ENCODE assay signal across 8 cellular contexts in the genomic region with DNA sequence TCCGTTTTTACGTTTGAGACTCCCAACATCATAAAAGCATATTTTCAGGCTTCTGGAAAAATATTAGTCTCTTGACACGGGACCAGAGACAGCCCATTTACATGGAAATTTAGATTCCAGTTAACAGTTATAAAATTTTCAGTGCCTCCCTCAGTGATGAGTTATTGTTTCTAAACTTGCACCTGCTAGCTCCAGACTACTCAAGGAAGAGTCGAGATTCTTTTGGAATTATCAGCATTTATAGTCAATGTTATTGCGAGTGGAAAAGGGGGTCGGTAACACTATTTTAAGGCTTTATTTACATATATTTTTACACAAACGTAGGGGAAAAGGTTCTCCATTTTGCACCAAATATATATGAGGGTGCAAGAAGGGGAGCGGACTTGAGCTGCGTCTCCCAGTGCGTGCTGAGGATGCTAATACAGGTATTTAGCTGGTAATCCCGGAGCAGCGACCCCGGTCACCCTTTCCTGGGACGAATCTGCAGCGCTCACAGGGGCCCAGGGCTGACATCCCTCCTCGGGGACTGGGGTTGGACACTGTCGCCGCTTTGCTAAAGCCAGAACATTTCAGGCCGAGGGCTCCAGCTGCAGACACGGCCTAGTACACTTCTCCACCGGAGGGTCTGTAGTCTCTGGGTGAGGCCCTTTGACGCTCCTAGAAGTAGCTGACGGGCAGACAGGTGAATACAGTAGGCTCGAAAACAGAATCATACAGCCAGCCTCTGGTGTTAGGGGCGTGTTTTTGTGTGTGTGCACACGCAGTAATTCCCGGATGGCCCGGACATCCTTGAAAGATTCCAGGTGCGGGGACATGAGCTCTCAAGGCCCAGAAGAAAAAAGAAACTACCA. TPM values are rescaled to one million over a fixed set of nuclear protein-coding genes. Genes with fewer than 3 reads are reported as not detected.
DNase-seq lines count a peak whose midpoint lies in the region; ATAC-seq, FAIRE-seq and TF ChIP-seq lines count a peak whose summit lies in the region.

No MANE protein-coding gene starts in this region.

- TF ChIP-seq RAD21 in HepG2 (CRISPR knock-in tag; IDR thresholded peaks at IDR 0.05) = no peak

- peak; percentile 53 for DNase-seq in activated T-cell treated with anti-CD3 and anti-CD28 coated beads, Interleukin-2, amount 50 U/mL, for 24 hours
- DNase-seq in activated T-cell treated with anti-CD3 and anti-CD28 coated beads, Interleukin-2, amount 50 U/mL, for 1 hour = no peak
- DNase-seq in astrocyte of the hippocampus (ENCODE audit: low read depth, low spot score) = peak; percentile 11
- no peak for DNase-seq in HepG2 (ENCODE audit: low spot score)
- no peak for DNase-seq in tibial nerve (ENCODE audit: low spot score in 2 of 2)
- no peak for DNase-seq in AG08396 (ENCODE audit: low spot score)
- no peak for DNase-seq in activated CD4-positive, CD25-positive, alpha-beta regulatory T cell (lab: John Stamatoyannopoulos, UW)

- H3K27ac Mint-ChIP-seq in activated T-cell treated with anti-CD3 and anti-CD28 coated beads, Interleukin-2, amount 50 U/mL, for 24 hours = peak overlapping the region; percentile 98

- peak overlapping the region; percentile 96 for H3K4me3 Mint-ChIP-seq in activated T-cell treated with anti-CD3 and anti-CD28 coated beads, Interleukin-2, amount 50 U/mL, for 24 hours

- H3K4me1 Mint-ChIP-seq in activated T-cell treated with anti-CD3 and anti-CD28 coated beads, Interleukin-2, amount 50 U/mL, for 24 hours (ENCODE audit: low read depth) = peaks cover 64% of the 10 kb centered on the region

- intact Hi-C loops in HepG2 (cut with micrococcal nuclease; ENCODE audit: unreplicated experiment) = loop anchor here (1.0 to 2.0 kb wide), 3 partner anchors 9 to 845 kb away; a partner anchor contains a TSS

- no peaks in the 10 kb centered on the region for H3K27me3 Mint-ChIP-seq in activated T-cell treated with anti-CD3 and anti-CD28 coated beads, Interleukin-2, amount 50 U/mL, for 24 hours

- CTCF ChIA-PET in HepG2 (lab: Yijun Ruan, JAX; ENCODE audit: low intra/inter-chr PET ratio, low total read pairs) = no interaction called here

- H3K36me3 ChIP-seq in HepG2 (replicated peaks in 1 of 2; ENCODE audit: control insufficient read depth in 1 of 2, insufficient read depth in 2 of 2, low read length in 2 of 2) (peaks cover 7 to 27% of the 10 kb centered on the region in 2 experiments), tibial nerve (peaks cover 0 to 45% (median 14%) of the 10 kb centered on the region in 3 donors)

- TF ChIP-seq POLR2A in HepG2 (IDR thresholded peaks at IDR 0.05; ENCODE audit: insufficient read depth in 1 of 2, low read depth in 2 of 2, low read length in 2 of 2) (no peak), tibial nerve (IDR thresholded peaks at IDR 0.05) (no peak)

- H3K27me3 ChIP-seq in HepG2 (ENCODE audit: control insufficient read depth in 1 of 2, insufficient read depth in 2 of 2, low read length in 2 of 2) (no peaks in the 10 kb centered on the region), tibial nerve (no peaks in the 10 kb centered on the region)

- H3K79me2 ChIP-seq in HepG2 (ENCODE audit: insufficient read depth, low read length) = peaks cover 37% of the 10 kb centered on the region

- TF ChIP-seq CTCF in HepG2 (CRISPR knock-in tag; IDR thresholded peaks at IDR 0.05) (no peak), tibial nerve (IDR thresholded peaks at IDR 0.05) (no peak)

- TF ChIP-seq EP300 in HepG2 (IDR thresholded peaks at IDR 0.05; ENCODE audit: low read depth in 2 of 2, low read length in 2 of 2) (no peak), HepG2 (CRISPR knock-in tag; IDR thresholded peaks at IDR 0.05; ENCODE audit: borderline replicate concordance) (no peak), tibial nerve (IDR thresholded peaks at IDR 0.05) (no peak)

- no peaks in the 10 kb centered on the region for H3K9me3 Mint-ChIP-seq in activated T-cell treated with anti-CD3 and anti-CD28 coated beads, Interleukin-2, amount 50 U/mL, for 24 hours

- H3K27ac ChIP-seq in HepG2 (ENCODE audit: extremely low read length, insufficient read depth, low read length) = peak overlapping the region; percentile 56
- H3K27ac ChIP-seq in tibial nerve = peak overlapping the region; percentile 89 to 98 (median 96)

- H3K9me3 ChIP-seq in HepG2 (ENCODE audit: low read length) = no peaks in the 10 kb centered on the region
- H3K9me3 ChIP-seq in tibial nerve = no peaks in the 10 kb centered on the region

- no peak for FAIRE-seq in HepG2 (lab: Jason Lieb, UNC)

- H3K4me3 ChIP-seq in HepG2 (replicated peaks in 1 of 3; ENCODE audit: insufficient read depth in 1 of 3, low read depth in 2 of 3, low read length in 3 of 3) (peak overlapping the region; percentile 43 to 94 (median 50)), tibial nerve (peak overlapping the region; percentile 4 to 94 (median 84))

- H4K20me1 ChIP-seq in HepG2 (ENCODE audit: insufficient read depth, low read length) = peaks cover 23% of the 10 kb centered on the region

- peak overlapping the region; percentile 71 for H3K4me2 ChIP-seq in HepG2 (ENCODE audit: low read depth, low read length)

- H2AFZ ChIP-seq in HepG2 (ENCODE audit: low read length) = no peak overlapping the region

- TSS peak; percentile 69 for BruUV-seq in HepG2 (replicated peaks; lab: Mats Ljungman, UMichigan)

- POLR2A ChIA-PET in HepG2 (lab: Yijun Ruan, JAX) = interaction anchor here (0.9 to 3.7 kb wide), 9 partner anchors 8 to 211 kb away, joined by 3 to 106 read pairs (median 7); a partner anchor contains a TSS

- H3K36me3 Mint-ChIP-seq in activated T-cell treated with anti-CD3 and anti-CD28 coated beads, Interleukin-2, amount 50 U/mL, for 24 hours (ENCODE audit: low read depth) = peaks cover 88% of the 10 kb centered on the region

- peaks cover 52% of the 10 kb centered on the region for H3K4me1 ChIP-seq in HepG2 (ENCODE audit: insufficient read depth, low read length)
- H3K4me1 ChIP-seq in tibial nerve = peaks cover 0 to 36% (median 19%) of the 10 kb centered on the region in 4 donors

- WGBS in HepG2 (ENCODE audit: low lambda C conversion rate) = 44% methylated on average over 16 of the region's 29 CpGs
- 49 to 56% methylated on average over 29 of the region's 29 CpGs for WGBS in tibial nerve, 2 donors

- peak; percentile 4 for ATAC-seq in HepG2
- ATAC-seq in HG02870 (IDR thresholded peaks at IDR 0.05; ENCODE audit: unreplicated experiment) = no peak

- in situ Hi-C loops in HepG2 (cut with HindIII; ENCODE audit: extremely low pct_ligation_motif_present, low pct_unique_long_range_greater_than_20kb) = no loop called here

- H3K9ac ChIP-seq in HepG2 (ENCODE audit: insufficient read depth, low read depth, low read length) = peak overlapping the region; percentile 59

RNA-seq across cellular contexts. Expression of a gene that starts 0.7 kb away (rescaled TPM):
- total RNA-seq in HepG2 (2016; rRNA removed; fragmentation: Illumina TruSeq; extraction: Trizol) (18.1 and 24.6 TPM in 2 replicates), tibial nerve (10 to 100 TPM; 18.3 to 20.5 (median 19.6) TPM)
- 5.4 and 8.1 TPM in 2 replicates for total RNA-seq in HepG2 (2016; cell fraction: cytosol; rRNA removed; fragmentation: Illumina TruSeq; extraction: Trizol; ENCODE audit: low read depth)
- 17.4 and 24.4 TPM in 2 replicates for total RNA-seq in HepG2 (2016; cell fraction: insoluble cytoplasmic fraction; rRNA removed; fragmentation: Illumina TruSeq; extraction: Trizol)
- total RNA-seq in HepG2 (2016; cell fraction: membrane; rRNA removed; fragmentation: Illumina TruSeq; extraction: Trizol) = 6.4 and 7.7 TPM in 2 replicates
- total RNA-seq in HepG2 (2016; cell fraction: nucleus; rRNA removed; fragmentation: Illumina TruSeq; extraction: Trizol) = 20.2 and 22.5 TPM in 2 replicates
- 5.2 and 5.9 TPM in 2 replicates for polyA plus RNA-seq in HepG2 (2011; rRNA removed)
- polyA plus RNA-seq in HepG2 (2011; cell fraction: cytosol; rRNA removed) = 1.9 and 2.8 TPM in 2 replicates
- polyA plus RNA-seq in HepG2 (2011; cell fraction: nucleus; rRNA removed) = 6.0 and 7.5 TPM in 2 replicates
- 7.3 and 8.2 TPM in 2 replicates for polyA plus RNA-seq in HepG2 (2012)
- polyA plus RNA-seq in HepG2 (2016; cell fraction: cytosol; fragmentation: Illumina TruSeq; extraction: Trizol; ENCODE audit: low read depth) = 0.27 TPM in 2 replicates
- polyA plus RNA-seq in HepG2 (2016; cell fraction: insoluble cytoplasmic fraction; fragmentation: Illumina TruSeq; extraction: Trizol; ENCODE audit: low read depth) = 12.4 and 13.0 TPM in 2 replicates
- 1.3 TPM in 2 replicates for polyA plus RNA-seq in HepG2 (2016; cell fraction: membrane; fragmentation: Illumina TruSeq; extraction: Trizol; ENCODE audit: low read depth)
- polyA plus RNA-seq in HepG2 (2016; cell fraction: nucleus; fragmentation: Illumina TruSeq; extraction: Trizol; ENCODE audit: insufficient read depth, low read depth) = 18.0 and 18.7 TPM in 2 replicates
- 7.1 and 9.5 TPM in 2 replicates for polyA minus RNA-seq in HepG2 (2011; rRNA and poly(A)+ RNA removed; ENCODE audit: low replicate concordance)
- 11.8 and 14.0 TPM in 2 replicates for polyA minus RNA-seq in HepG2 (2011; cell fraction: cytosol; rRNA and poly(A)+ RNA removed)
- 27.7 and 31.0 TPM in 2 replicates for polyA minus RNA-seq in HepG2 (2011; cell fraction: nucleus; rRNA and poly(A)+ RNA removed)

RNA-seq across cellular contexts. Expression of a gene that starts 8.9 kb away (rescaled TPM):
- total RNA-seq in HepG2 (2016; rRNA removed; fragmentation: Illumina TruSeq; extraction: Trizol) (1,056 and 1,362 TPM in 2 replicates), tibial nerve (1,000 to 10,000 TPM; 1,024 to 1,620 (median 1,272) TPM)
- 1,422 and 1,553 TPM in 2 replicates for total RNA-seq in HepG2 (2016; cell fraction: cytosol; rRNA removed; fragmentation: Illumina TruSeq; extraction: Trizol; ENCODE audit: low read depth)
- 1,073 and 1,398 TPM in 2 replicates for total RNA-seq in HepG2 (2016; cell fraction: insoluble cytoplasmic fraction; rRNA removed; fragmentation: Illumina TruSeq; extraction: Trizol)
- total RNA-seq in HepG2 (2016; cell fraction: membrane; rRNA removed; fragmentation: Illumina TruSeq; extraction: Trizol) = 1,942 and 1,946 TPM in 2 replicates
- 372 and 380 TPM in 2 replicates for total RNA-seq in HepG2 (2016; cell fraction: nucleus; rRNA removed; fragmentation: Illumina TruSeq; extraction: Trizol)
- polyA plus RNA-seq in HepG2 (2011; rRNA removed) = 1,058 and 1,150 TPM in 2 replicates
- polyA plus RNA-seq in HepG2 (2011; cell fraction: cytosol; rRNA removed) = 564 and 1,013 TPM in 2 replicates
- 191 and 261 TPM in 2 replicates for polyA plus RNA-seq in HepG2 (2011; cell fraction: nucleus; rRNA removed)
- polyA plus RNA-seq in HepG2 (2012) = 1,418 and 1,581 TPM in 2 replicates
- polyA plus RNA-seq in HepG2 (2016; cell fraction: cytosol; fragmentation: Illumina TruSeq; extraction: Trizol; ENCODE audit: low read depth) = 1,680 and 1,696 TPM in 2 replicates
- 1,319 and 1,459 TPM in 2 replicates for polyA plus RNA-seq in HepG2 (2016; cell fraction: insoluble cytoplasmic fraction; fragmentation: Illumina TruSeq; extraction: Trizol; ENCODE audit: low read depth)
- polyA plus RNA-seq in HepG2 (2016; cell fraction: membrane; fragmentation: Illumina TruSeq; extraction: Trizol; ENCODE audit: low read depth) = 1,798 and 1,842 TPM in 2 replicates
- polyA plus RNA-seq in HepG2 (2016; cell fraction: nucleus; fragmentation: Illumina TruSeq; extraction: Trizol; ENCODE audit: insufficient read depth, low read depth) = 641 and 653 TPM in 2 replicates
- 269 and 569 TPM in 2 replicates for polyA minus RNA-seq in HepG2 (2011; rRNA and poly(A)+ RNA removed; ENCODE audit: low replicate concordance)
- polyA minus RNA-seq in HepG2 (2011; cell fraction: cytosol; rRNA and poly(A)+ RNA removed) = 209 and 212 TPM in 2 replicates
- polyA minus RNA-seq in HepG2 (2011; cell fraction: nucleus; rRNA and poly(A)+ RNA removed) = 213 and 250 TPM in 2 replicates

RNA-seq across cellular contexts. Expression of a gene that starts 46.8 kb away (rescaled TPM):
- total RNA-seq in HepG2 (2016; rRNA removed; fragmentation: Illumina TruSeq; extraction: Trizol) (6.5 and 10.2 TPM in 2 replicates), tibial nerve (10 to 100 TPM; 11.2 to 20.8 (median 14.1) TPM)
- total RNA-seq in HepG2 (2016; cell fraction: cytosol; rRNA removed; fragmentation: Illumina TruSeq; extraction: Trizol; ENCODE audit: low read depth) = 0.88 and 0.91 TPM in 2 replicates
- 6.7 and 10.1 TPM in 2 replicates for total RNA-seq in HepG2 (2016; cell fraction: insoluble cytoplasmic fraction; rRNA removed; fragmentation: Illumina TruSeq; extraction: Trizol)
- total RNA-seq in HepG2 (2016; cell fraction: membrane; rRNA removed; fragmentation: Illumina TruSeq; extraction: Trizol) = 1.4 and 1.5 TPM in 2 replicates
- total RNA-seq in HepG2 (2016; cell fraction: nucleus; rRNA removed; fragmentation: Illumina TruSeq; extraction: Trizol) = 6.3 and 6.4 TPM in 2 replicates
- polyA plus RNA-seq in HepG2 (2011; rRNA removed) = 0.71 and 0.99 TPM in 2 replicates
- polyA plus RNA-seq in HepG2 (2011; cell fraction: cytosol; rRNA removed) = 0.43 and 0.78 TPM in 2 replicates
- polyA plus RNA-seq in HepG2 (2011; cell fraction: nucleus; rRNA removed) = 0.72 and 2.3 TPM in 2 replicates
- 1.4 and 1.8 TPM in 2 replicates for polyA plus RNA-seq in HepG2 (2012)
- 0.03 and 0.05 TPM in 2 replicates for polyA plus RNA-seq in HepG2 (2016; cell fraction: cytosol; fragmentation: Illumina TruSeq; extraction: Trizol; ENCODE audit: low read depth)
- polyA plus RNA-seq in HepG2 (2016; cell fraction: insoluble cytoplasmic fraction; fragmentation: Illumina TruSeq; extraction: Trizol; ENCODE audit: low read depth) = 2.2 and 2.4 TPM in 2 replicates
- 0.16 and 0.17 TPM in 2 replicates for polyA plus RNA-seq in HepG2 (2016; cell fraction: membrane; fragmentation: Illumina TruSeq; extraction: Trizol; ENCODE audit: low read depth)
- polyA plus RNA-seq in HepG2 (2016; cell fraction: nucleus; fragmentation: Illumina TruSeq; extraction: Trizol; ENCODE audit: insufficient read depth, low read depth) = 3.7 and 4.7 TPM in 2 replicates
- polyA minus RNA-seq in HepG2 (2011; rRNA and poly(A)+ RNA removed; ENCODE audit: low replicate concordance) = 1.5 and 7.8 TPM in 2 replicates
- polyA minus RNA-seq in HepG2 (2011; cell fraction: cytosol; rRNA and poly(A)+ RNA removed) = 3.0 and 4.2 TPM in 2 replicates
- 5.2 and 6.5 TPM in 2 replicates for polyA minus RNA-seq in HepG2 (2011; cell fraction: nucleus; rRNA and poly(A)+ RNA removed)

Comparison
In these comparisons a context has a peak if more than half of its experiments do, and no peak if none do; other contexts are left out.
1. DNase-seq: peak in activated T-cell treated with anti-CD3 and anti-CD28 coated beads, Interleukin-2, amount 50 U/mL, for 24 hours (single experiment) and astrocyte of the hippocampus (single experiment); none in activated T-cell treated with anti-CD3 and anti-CD28 coated beads, Interleukin-2, amount 50 U/mL, for 1 hour (single experiment), HepG2 (single experiment), tibial nerve (0 of 2), AG08396 (single experiment) and activated CD4-positive, CD25-positive, alpha-beta regulatory T cell (0 of 4).